1 cellular context compared by ENCODE assay signal in genomic region chr16:4372315-4372577, GRCh38.
TF ChIP-seq lines count a peak whose summit lies in the region.

No MANE protein-coding gene starts in this region.

TF ChIP-seq in HEK293, 187 proteins besides CTCF, POLR2A, EP300 and RAD21 (continued from another document):
- no peak for TF ChIP-seq ZNF692 (tag by site-specific recombination; IDR thresholded peaks at IDR 0.05)
